Comparison of ENCODE assay signal across 31 cellular contexts in genomic region chr2:206445948-206446347, GRCh38.
"Had no signal": no experiment of that assay in that cellular context is flagged by ENCODE, and none has a peak within 500 bp of the region (broad histone marks: within the 10 kb centered on the region; RNA-seq: fewer than 3 reads in every experiment).

No MANE protein-coding gene starts in this region.

- ATAC-seq: activated CD4-positive, CD25-positive, alpha-beta regulatory T cell treated with anti-CD3 and anti-CD28 coated beads, Interleukin-2, amount 50 U/mL, for 24 hours; body of pancreas; esophagus mucosa; heart left ventricle; left lung; natural killer cell; stimulated activated naive B cell treated with anti-CD40 and anti-IgM and Interleukin-4, amounts not matched to agents 10 μg/mL and 1 μg/mL and 100 μg/mL, for 72 hours had no signal

- H3K27ac Mint-ChIP-seq: activated naive CD4-positive, alpha-beta T cell treated with anti-CD3 and anti-CD28 coated beads for 36 hours; activated naive CD8-positive, alpha-beta T cell treated with anti-CD3 and anti-CD28 coated beads for 36 hours; endodermal cell; natural killer cell; stimulated activated naive B cell treated with anti-CD40 and anti-IgM and Interleukin-4, amounts not matched to agents 10 μg/mL and 1 μg/mL and 100 μg/mL, for 72 hours; T-helper 1 cell treated with Interleukin-12 subunit alpha and Interleukin-12 subunit beta and Interleukin-4 antibody, amounts not matched to agents 30 μg/mL and 1 μg/mL, for 36 hours had no signal

- H3K4me1 ChIP-seq: prostate gland had no signal

- H3K4me3 Mint-ChIP-seq: activated naive CD4-positive, alpha-beta T cell treated with anti-CD3 and anti-CD28 coated beads for 36 hours; activated naive CD8-positive, alpha-beta T cell treated with anti-CD3 and anti-CD28 coated beads for 36 hours; endodermal cell; natural killer cell; stimulated activated naive B cell treated with anti-CD40 and anti-IgM and Interleukin-4, amounts not matched to agents 10 μg/mL and 1 μg/mL and 100 μg/mL, for 72 hours; T-helper 1 cell treated with Interleukin-12 subunit alpha and Interleukin-12 subunit beta and Interleukin-4 antibody, amounts not matched to agents 30 μg/mL and 1 μg/mL, for 36 hours had no signal

- H3K36me3 ChIP-seq: adrenal gland, cardiac muscle cell, heart left ventricle, left lung, neutrophil, prostate gland, sigmoid colon, stomach, thyroid gland, WERI-Rb-1 had no signal

- H3K9me3 Mint-ChIP-seq: activated naive CD4-positive, alpha-beta T cell treated with anti-CD3 and anti-CD28 coated beads for 36 hours; endodermal cell; T-helper 1 cell treated with Interleukin-12 subunit alpha and Interleukin-12 subunit beta and Interleukin-4 antibody, amounts not matched to agents 30 μg/mL and 1 μg/mL, for 36 hours had no signal

- H3K36me3 Mint-ChIP-seq: activated naive CD8-positive, alpha-beta T cell treated with anti-CD3 and anti-CD28 coated beads for 36 hours; natural killer cell; stimulated activated naive B cell treated with anti-CD40 and anti-IgM and Interleukin-4, amounts not matched to agents 10 μg/mL and 1 μg/mL and 100 μg/mL, for 72 hours had no signal

- H3K9me3 ChIP-seq: adrenal gland, body of pancreas, heart left ventricle, left lung, neutrophil, prostate gland, sigmoid colon, stomach, thyroid gland had no signal

- H3K4me3 ChIP-seq: adrenal gland, body of pancreas, cardiac muscle cell, left lung, lung, prostate gland, sigmoid colon, stomach, thyroid gland had no signal

- H3K27ac ChIP-seq: adrenal gland, body of pancreas, cardiac muscle cell, left lung, neutrophil, prostate gland, sigmoid colon, stomach, thyroid gland, WERI-Rb-1 had no signal

- DNase-seq: activated CD4-positive, alpha-beta T cell treated with anti-CD3 and anti-CD28 coated beads for 48 hours; activated CD4-positive, alpha-beta T cell treated with anti-CD3 and anti-CD28 coated beads, Interleukin-2, amount 50 U/mL, for 48 hours; activated CD8-positive, alpha-beta memory T cell treated with anti-CD3 and anti-CD28 coated beads for 24 hours; activated effector memory CD4-positive, alpha-beta T cell treated with Interleukin-2 at 50 U/mL for 16 hours; activated naive CD4-positive, alpha-beta T cell treated with anti-CD3 and anti-CD28 coated beads for 36 hours; activated naive CD8-positive, alpha-beta T cell treated with anti-CD3 and anti-CD28 coated beads for 36 hours; adrenal gland; aorta; body of pancreas; endodermal cell; foreskin fibroblast; heart left ventricle; kidney glomerular epithelial cell; left lung; mesendoderm; natural killer cell; sigmoid colon; small intestine; stimulated activated CD4-positive, alpha-beta T cell treated with anti-CD3 and anti-CD28 coated beads, Interleukin-1b, Interleukin-23, amount 100 ng/mL, for 48 hours; stimulated activated naive B cell treated with anti-CD40 and anti-IgM and Interleukin-4, amounts not matched to agents 10 μg/mL and 1 μg/mL and 100 μg/mL, for 72 hours; stomach; T1000; thyroid gland; WERI-Rb-1 had no signal
